ENCODE assay signal across 8 cellular contexts in genomic region chr1:235999259-235999925, GRCh38.
DNase-seq lines count a peak whose midpoint lies in the region; ATAC-seq and TF ChIP-seq lines count a peak whose summit lies in the region.

No MANE protein-coding gene starts in this region.

- peak overlapping the region; percentile 98 for H3K27ac Mint-ChIP-seq in T-helper 2 cell treated with Interferon-gamma antibody and Interleukin-4, amounts not matched to agents 5 μg/mL and 100 μg/mL, for 36 hours
- peak overlapping the region; percentile 49 for H3K27ac Mint-ChIP-seq in nephron progenitor cell

- TF ChIP-seq POLR2A in uterus (IDR thresholded peaks at IDR 0.05), result no peak

- in situ Hi-C loops in astrocyte of the spinal cord (cut with HindIII; ENCODE audit: low sequenced_read_pairs), result no loop called here

- H3K4me1 ChIP-seq in uterus, result no peaks in the 10 kb centered on the region

- no peaks in the 10 kb centered on the region for H3K27me3 Mint-ChIP-seq in T-helper 2 cell treated with Interferon-gamma antibody and Interleukin-4, amounts not matched to agents 5 μg/mL and 100 μg/mL, for 36 hours (ENCODE audit: low read depth)
- H3K27me3 Mint-ChIP-seq in nephron progenitor cell (ENCODE audit: low read depth, poor library complexity), result no peaks in the 10 kb centered on the region

- intact Hi-C loops in uterus (cut with DNase I; ENCODE audit: low total_unique reads), result no loop called here

- ATAC-seq in GM18870 (IDR thresholded peaks at IDR 0.05; ENCODE audit: unreplicated experiment) (peak; percentile 78), HG03039 (IDR thresholded peaks at IDR 0.05; ENCODE audit: unreplicated experiment) (peak; percentile 68)

- H3K4me3 ChIP-seq in astrocyte of the spinal cord (ENCODE audit: low read depth, low read length), result no peak overlapping the region
- H3K4me3 ChIP-seq in uterus, result no peak overlapping the region

- H3K36me3 Mint-ChIP-seq in T-helper 2 cell treated with Interferon-gamma antibody and Interleukin-4, amounts not matched to agents 5 μg/mL and 100 μg/mL, for 36 hours (ENCODE audit: low read depth), result peaks cover 8% of the 10 kb centered on the region
- H3K36me3 Mint-ChIP-seq in nephron progenitor cell (ENCODE audit: low read depth), result peaks cover 40% of the 10 kb centered on the region

- H3K27ac ChIP-seq in uterus, result peak overlapping the region; percentile 36 to 55

- TF ChIP-seq CTCF in astrocyte of the spinal cord (IDR thresholded peaks at IDR 0.05; ENCODE audit: low read depth, low read length) (no peak), nephron progenitor cell (IDR thresholded peaks at IDR 0.05) (no peak), uterus (IDR thresholded peaks at IDR 0.05) (no peak)

- H3K36me3 ChIP-seq in uterus, result no peaks in the 10 kb centered on the region

- H3K9me3 ChIP-seq in uterus, result no peaks in the 10 kb centered on the region

- DNase-seq in T-helper 2 cell treated with Interferon-gamma antibody and Interleukin-4, amounts not matched to agents 5 μg/mL and 100 μg/mL, for 36 hours (ENCODE audit: low spot score), result peak; percentile 84
- peak; percentile 94 for DNase-seq in astrocyte of the spinal cord (ENCODE audit: low read depth, low spot score)
- DNase-seq in nephron progenitor cell, result no peak
- peak in 1 of 2 donors; percentile 15 for DNase-seq in uterus
- DNase-seq in mucosa of gallbladder (ENCODE audit: low spot score), result no peak
- DNase-seq in NCI-H748 treated with DMSO at 0.1 percent for 48 hours (lab: John Stamatoyannopoulos, UW), result no peak

- H3K4me3 Mint-ChIP-seq in T-helper 2 cell treated with Interferon-gamma antibody and Interleukin-4, amounts not matched to agents 5 μg/mL and 100 μg/mL, for 36 hours, result peak overlapping the region; percentile 68
- H3K4me3 Mint-ChIP-seq in nephron progenitor cell, result no peak overlapping the region

- H3K4me1 Mint-ChIP-seq in T-helper 2 cell treated with Interferon-gamma antibody and Interleukin-4, amounts not matched to agents 5 μg/mL and 100 μg/mL, for 36 hours (ENCODE audit: low read depth), result peaks cover 60% of the 10 kb centered on the region
- H3K4me1 Mint-ChIP-seq in nephron progenitor cell, result peaks cover 23% of the 10 kb centered on the region

- no peaks in the 10 kb centered on the region for H3K27me3 ChIP-seq in uterus

- H3K9me3 Mint-ChIP-seq in T-helper 2 cell treated with Interferon-gamma antibody and Interleukin-4, amounts not matched to agents 5 μg/mL and 100 μg/mL, for 36 hours, result peaks cover 4% of the 10 kb centered on the region
- H3K9me3 Mint-ChIP-seq in nephron progenitor cell, result no peaks in the 10 kb centered on the region

Comparison
In these comparisons a context has a peak if more than half of its experiments do, and no peak if none do; other contexts are left out.
1. DNase-seq: peak in T-helper 2 cell treated with Interferon-gamma antibody and Interleukin-4, amounts not matched to agents 5 μg/mL and 100 μg/mL, for 36 hours (single experiment) and astrocyte of the spinal cord (single experiment); none in nephron progenitor cell (single experiment), mucosa of gallbladder (single experiment) and NCI-H748 treated with DMSO at 0.1 percent for 48 hours (single experiment).